8 cellular contexts compared by ENCODE assay signal in the genomic region with DNA sequence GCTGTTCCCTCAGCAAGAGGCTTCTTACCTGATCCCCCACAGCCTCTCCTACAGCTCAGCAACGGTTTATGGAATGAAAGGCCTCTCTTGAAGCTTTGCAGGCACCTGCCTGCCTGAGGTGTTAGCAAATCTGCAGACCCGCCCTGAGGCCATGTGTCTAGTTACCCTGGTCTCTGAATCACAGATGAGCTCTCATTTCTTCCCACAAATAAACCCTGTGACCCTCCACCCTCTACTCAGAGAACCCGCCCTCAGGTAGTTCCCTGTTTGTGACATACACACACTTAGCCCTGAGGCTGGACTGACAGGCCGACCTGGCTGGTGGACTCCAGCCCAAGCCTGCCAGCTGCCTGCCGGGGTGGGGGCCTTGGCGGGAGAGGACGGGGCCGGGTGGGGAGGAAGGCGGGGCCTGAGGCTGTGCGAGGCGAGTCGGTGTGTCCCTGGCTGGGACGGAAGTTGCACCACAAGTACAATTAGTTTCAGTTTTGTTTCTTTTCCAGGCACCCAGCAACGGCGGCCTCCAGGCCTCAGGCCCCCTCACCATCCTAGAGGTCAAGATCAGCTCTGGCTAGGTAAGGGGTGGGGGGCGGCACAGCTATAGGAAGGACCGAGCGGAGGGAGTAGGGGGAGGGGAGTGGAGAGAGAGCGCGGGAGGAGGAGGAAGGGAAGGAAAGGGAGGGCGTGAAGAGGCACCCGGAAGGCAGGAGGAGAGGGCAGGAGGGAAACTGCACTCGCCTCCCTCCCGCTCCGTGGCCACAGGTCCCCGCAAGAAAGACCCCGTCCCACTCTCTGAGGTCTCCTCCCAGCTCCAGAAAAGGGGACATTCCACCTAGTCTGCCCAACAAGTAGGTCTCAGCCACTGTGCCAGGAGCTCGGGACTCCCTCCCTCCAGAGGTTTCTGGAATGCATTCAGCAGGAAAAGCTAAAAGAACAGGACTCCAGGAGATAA. TPM values are rescaled to one million over a fixed set of nuclear protein-coding genes. Genes with fewer than 3 reads are reported as not detected.
DNase-seq lines count a peak whose midpoint lies in the region; ATAC-seq and TF ChIP-seq lines count a peak whose summit lies in the region.

A gene with protein sequence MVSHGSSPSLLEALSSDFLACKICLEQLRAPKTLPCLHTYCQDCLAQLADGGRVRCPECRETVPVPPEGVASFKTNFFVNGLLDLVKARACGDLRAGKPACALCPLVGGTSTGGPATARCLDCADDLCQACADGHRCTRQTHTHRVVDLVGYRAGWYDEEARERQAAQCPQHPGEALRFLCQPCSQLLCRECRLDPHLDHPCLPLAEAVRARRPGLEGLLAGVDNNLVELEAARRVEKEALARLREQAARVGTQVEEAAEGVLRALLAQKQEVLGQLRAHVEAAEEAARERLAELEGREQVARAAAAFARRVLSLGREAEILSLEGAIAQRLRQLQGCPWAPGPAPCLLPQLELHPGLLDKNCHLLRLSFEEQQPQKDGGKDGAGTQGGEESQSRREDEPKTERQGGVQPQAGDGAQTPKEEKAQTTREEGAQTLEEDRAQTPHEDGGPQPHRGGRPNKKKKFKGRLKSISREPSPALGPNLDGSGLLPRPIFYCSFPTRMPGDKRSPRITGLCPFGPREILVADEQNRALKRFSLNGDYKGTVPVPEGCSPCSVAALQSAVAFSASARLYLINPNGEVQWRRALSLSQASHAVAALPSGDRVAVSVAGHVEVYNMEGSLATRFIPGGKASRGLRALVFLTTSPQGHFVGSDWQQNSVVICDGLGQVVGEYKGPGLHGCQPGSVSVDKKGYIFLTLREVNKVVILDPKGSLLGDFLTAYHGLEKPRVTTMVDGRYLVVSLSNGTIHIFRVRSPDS (plus strand): TSS at position 482 of the 949 bp plus-strand sequence. CDS start 1,832 bp downstream, outside the sequence.

- H3K4me2 ChIP-seq in HCT116 (ENCODE audit: low read length) = peak within 1 kb of the TSS; percentile 96

- no peak for TF ChIP-seq RAD21 in HCT116 (IDR thresholded peaks at IDR 0.05; ENCODE audit: low read depth)

- RAD21 ChIA-PET in HCT116 (lab: Charles Lee; ENCODE audit: low non-redundant PET in 1 of 2, low total read pairs in 2 of 2, uncharacterized antibody in 2 of 2, unreplicated experiment in 2 of 2) = interaction anchor here (0.6 to 1.1 kb wide), 3 partner anchors 107 to 380 kb away, joined by 3 to 7 read pairs (median 4); no protein-coding TSS in a partner anchor

- H3K4me1 ChIP-seq in HCT116 (ENCODE audit: control insufficient read depth in 1 of 2, insufficient read depth in 2 of 2, low read length in 2 of 2) (peaks cover 9 to 26% of the 10 kb centered on the region in 2 experiments), right atrium auricular region (peaks cover 0 to 42% of the 10 kb centered on the region in 2 donors), vagina (peaks cover 35% of the 10 kb centered on the region)

- peak within 1 kb of the TSS; percentile 88 for H3K9ac ChIP-seq in HCT116 (ENCODE audit: low read length)

- peaks cover 13% of the 10 kb centered on the region for H3K4me1 Mint-ChIP-seq in T-helper 1 cell treated with Interleukin-12 subunit alpha and Interleukin-12 subunit beta and Interleukin-4 antibody, amounts not matched to agents 30 μg/mL and 1 μg/mL, for 36 hours (ENCODE audit: low read depth)

- H3K27me3 Mint-ChIP-seq in T-helper 1 cell treated with Interleukin-12 subunit alpha and Interleukin-12 subunit beta and Interleukin-4 antibody, amounts not matched to agents 30 μg/mL and 1 μg/mL, for 36 hours (ENCODE audit: low read depth) = no peaks in the 10 kb centered on the region

- H3K9me3 ChIP-seq in HCT116 (ENCODE audit: control insufficient read depth in 1 of 2, insufficient read depth in 1 of 2, low read depth in 1 of 2, low read length in 2 of 2) (no peaks in the 10 kb centered on the region), right atrium auricular region (no peaks in the 10 kb centered on the region), vagina (no peaks in the 10 kb centered on the region)

- ATAC-seq in HCT116 = peak; percentile 89

- peak within 1 kb of the TSS; percentile 98 for H3K27ac Mint-ChIP-seq in T-helper 1 cell treated with Interleukin-12 subunit alpha and Interleukin-12 subunit beta and Interleukin-4 antibody, amounts not matched to agents 30 μg/mL and 1 μg/mL, for 36 hours

- no peaks in the 10 kb centered on the region for H3K9me2 ChIP-seq in HCT116 (ENCODE audit: insufficient read depth)

- H4K20me1 ChIP-seq in HCT116 (ENCODE audit: insufficient read depth) = no peaks in the 10 kb centered on the region

- H3K27ac ChIP-seq in HCT116 (ENCODE audit: low read depth, low read length) (peak within 1 kb of the TSS; percentile 74), right atrium auricular region (peak within 1 kb of the TSS; percentile 88 to 89), vagina (peak within 1 kb of the TSS; percentile 94)

- no TSS peak for BruUV-seq in HCT116 (replicated peaks; lab: Mats Ljungman, UMichigan)

- intact Hi-C loops in HCT116 (cut with micrococcal nuclease) (no loop called here), vagina (cut with DNase I) (loop anchor here (5.0 kb wide), 1 partner anchor 42 kb away; a partner anchor contains a TSS)

- peaks cover 14% of the 10 kb centered on the region for H3K36me3 Mint-ChIP-seq in T-helper 1 cell treated with Interleukin-12 subunit alpha and Interleukin-12 subunit beta and Interleukin-4 antibody, amounts not matched to agents 30 μg/mL and 1 μg/mL, for 36 hours (ENCODE audit: low read depth)

- POLR2A ChIA-PET in HCT116 (lab: Charles Lee) = interaction anchor here (0.6 to 2.4 kb wide), 6 partner anchors 12 to 656 kb away, joined by 3 to 9 read pairs (median 4); a partner anchor contains a TSS

- CTCF ChIA-PET in HCT116 (lab: Charles Lee) = interaction anchor here (0.6 to 3.1 kb wide), 6 partner anchors 8 to 191 kb away, joined by 3 to 14 read pairs (median 4); no protein-coding TSS in a partner anchor

- TF ChIP-seq CTCF in HCT116 (IDR thresholded peaks at IDR 0.05 in 2 of 3, conservative IDR thresholded peaks at IDR 0.05 in 1 of 3; ENCODE audit: borderline replicate concordance in 1 of 3, insufficient read depth in 1 of 3, low read depth in 2 of 3, low read length in 2 of 3) = no peak
- TF ChIP-seq CTCF in NB4 (IDR thresholded peaks at IDR 0.05; ENCODE audit: low read depth, low read length) = no peak
- TF ChIP-seq CTCF in right atrium auricular region (IDR thresholded peaks at IDR 0.05) = no peak
- TF ChIP-seq CTCF in vagina (IDR thresholded peaks at IDR 0.05) = no peak

- H3K27me3 ChIP-seq in HCT116 (ENCODE audit: insufficient read depth, low read length) (no peaks in the 10 kb centered on the region), right atrium auricular region (no peaks in the 10 kb centered on the region), vagina (no peaks in the 10 kb centered on the region)

- TF ChIP-seq POLR2A in HCT116 (IDR thresholded peaks at IDR 0.05; ENCODE audit: borderline replicate concordance, extremely low read depth, insufficient read depth, insufficient read length) (no peak), NB4 (IDR thresholded peaks at IDR 0.05; ENCODE audit: extremely low read depth, insufficient read length) (peak; percentile 76), vagina (IDR thresholded peaks at IDR 0.05) (peak in 1 of 2 donors; percentile 47)

- DNase-seq in GF-D8 (lab: John Stamatoyannopoulos, UW) = peak; percentile 64
- DNase-seq in HCT116 (ENCODE audit: low read depth, low spot score) = peak; percentile 46
- peak; percentile 94 for DNase-seq in NB4 (ENCODE audit: low read depth)
- peak; percentile 30 for DNase-seq in amniotic stem cell (lab: John Stamatoyannopoulos, UW)
- DNase-seq in right atrium auricular region (ENCODE audit: low spot score) = peak; percentile 89
- DNase-seq in renal cortical epithelial cell (ENCODE audit: low read depth) = peak; percentile 86
- DNase-seq in vagina (ENCODE audit: extremely low spot score in 2 of 2) = peak in 1 of 2 donors; percentile 94

- H3K79me2 ChIP-seq in HCT116 (ENCODE audit: insufficient read depth, low read length) = peaks cover 17% of the 10 kb centered on the region

- H3K4me3 Mint-ChIP-seq in T-helper 1 cell treated with Interleukin-12 subunit alpha and Interleukin-12 subunit beta and Interleukin-4 antibody, amounts not matched to agents 30 μg/mL and 1 μg/mL, for 36 hours = peak within 1 kb of the TSS; percentile 99

- H3K9me3 Mint-ChIP-seq in T-helper 1 cell treated with Interleukin-12 subunit alpha and Interleukin-12 subunit beta and Interleukin-4 antibody, amounts not matched to agents 30 μg/mL and 1 μg/mL, for 36 hours = no peaks in the 10 kb centered on the region

- H3K36me3 ChIP-seq in HCT116 (ENCODE audit: control insufficient read depth in 1 of 2, insufficient read depth in 2 of 2, low read length in 2 of 2) (peaks cover 5 to 6% of the 10 kb centered on the region in 2 experiments; a peak in 3 of 4 replicates), right atrium auricular region (peaks cover 28% of the 10 kb centered on the region), vagina (peaks cover 0 to 25% of the 10 kb centered on the region in 2 donors)

- H3K4me3 ChIP-seq in HCT116 (replicated peaks in 1 of 2; ENCODE audit: low read depth in 1 of 2, low read length in 2 of 2) (peak within 1 kb of the TSS; percentile 87 to 90), NB4 (ENCODE audit: low read depth, low read length) (peak within 1 kb of the TSS; percentile 97), right atrium auricular region (peak within 1 kb of the TSS; percentile 66 to 73), vagina (peak within 1 kb of the TSS; percentile 76 to 90)

- no peak within 1 kb of the TSS for H2AFZ ChIP-seq in HCT116 (ENCODE audit: low read depth, low read length, poor library complexity, severe bottlenecking)

TF ChIP-seq in HCT116, 20 proteins besides CTCF, POLR2A, EP300 and RAD21:
- peak; percentile 15 for TF ChIP-seq ZFX (IDR thresholded peaks at IDR 0.05)
- TF ChIP-seq, protein P1, sequence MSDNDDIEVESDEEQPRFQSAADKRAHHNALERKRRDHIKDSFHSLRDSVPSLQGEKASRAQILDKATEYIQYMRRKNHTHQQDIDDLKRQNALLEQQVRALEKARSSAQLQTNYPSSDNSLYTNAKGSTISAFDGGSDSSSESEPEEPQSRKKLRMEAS (IDR thresholded peaks at IDR 0.05) = peak; percentile 80
- TF ChIP-seq EZH2 (IDR thresholded peaks at IDR 0.05) = no peak
- TF ChIP-seq ELF1 (IDR thresholded peaks at IDR 0.05; ENCODE audit: borderline replicate concordance, low read depth) = no peak; the same call in 1 of the 2 replicates
- TF ChIP-seq SRF (IDR thresholded peaks at IDR 0.05; ENCODE audit: low read depth) = no peak
- no peak for TF ChIP-seq EZH2phosphoT487 (IDR thresholded peaks at IDR 0.05; ENCODE audit: borderline replicate concordance)
- TF ChIP-seq CBX3 (IDR thresholded peaks at IDR 0.05; ENCODE audit: low read depth) = no peak; the same call in 1 of the 2 replicates
- peak; percentile 60 for TF ChIP-seq POLR2AphosphoS5 (IDR thresholded peaks at IDR 0.05; ENCODE audit: low read depth, low read length)
- TF ChIP-seq JUND (IDR thresholded peaks at IDR 0.05) = no peak
- no peak for TF ChIP-seq FOSL1 (IDR thresholded peaks at IDR 0.05; ENCODE audit: low read depth)
- TF ChIP-seq CEBPB (IDR thresholded peaks at IDR 0.05; ENCODE audit: low read depth) = no peak
TF ChIP-seq in HCT116: peak in this region for 3.

RNA-seq across cellular contexts. Expression of the gene that starts here (rescaled TPM):
- 25.9 TPM for total RNA-seq in HCT116 (2021; ENCODE audit: unreplicated experiment)
- 11.2 and 13.1 TPM in 2 replicates for polyA plus RNA-seq in HCT116 (2012)
- total RNA-seq in right atrium auricular region = 10 to 100 TPM; 10.2 to 15.2 TPM
- 18.6 and 43.8 TPM in 2 replicates for total RNA-seq in renal cortical epithelial cell
- total RNA-seq in vagina = 19.4 TPM
